ENCODE assay signal across 8 cellular contexts in genomic region chr12:29317556-29318363, GRCh38.
A peak's percentile ranks its signal among the peaks of the same experiment; 100 is the strongest.
DNase-seq lines count a peak whose midpoint lies in the region; ATAC-seq and TF ChIP-seq lines count a peak whose summit lies in the region.

No MANE protein-coding gene starts in this region.

- POLR2A ChIA-PET in activated CD8-positive, alpha-beta T cell treated with anti-CD3 and anti-CD28 coated beads, Interleukin-2, amount 10 ng/mL, durations not matched to agents 7 days and 5 days (lab: Charles Lee) = no interaction called here

- peak overlapping the region; percentile 36 for H3K9ac ChIP-seq in neural cell (ENCODE audit: low read length)

- no peak overlapping the region for H3K4me3 Mint-ChIP-seq in activated CD8-positive, alpha-beta T cell treated with anti-CD3 and anti-CD28 coated beads, Interleukin-2, amount 10 ng/mL, durations not matched to agents 7 days and 5 days

- ATAC-seq in GM21367 (IDR thresholded peaks at IDR 0.05; ENCODE audit: unreplicated experiment) (peak; percentile 100), HG03558 (IDR thresholded peaks at IDR 0.05; ENCODE audit: extremely low read depth, unreplicated experiment) (peak; percentile 99), aorta (ENCODE audit: low FRiP score) (peak; percentile 83)
- peak; percentile 100 for ATAC-seq in activated CD8-positive, alpha-beta T cell treated with anti-CD3 and anti-CD28 coated beads, Interleukin-2, amount 10 ng/mL, durations not matched to agents 7 days and 5 days

- H3F3A ChIP-seq in neural cell (ENCODE audit: insufficient read depth, low read length, poor library complexity, severe bottlenecking) = peaks cover 6% of the 10 kb centered on the region

- H2AFZ ChIP-seq in neural cell (ENCODE audit: low read depth, low read length) = no peak overlapping the region

- H3K27me3 ChIP-seq in neural cell (ENCODE audit: insufficient read depth, low read depth, low read length) = no peaks in the 10 kb centered on the region
- H3K27me3 ChIP-seq in aorta (ENCODE audit: control insufficient read depth in 1 of 2, insufficient read depth in 2 of 2, low read length in 1 of 2) = no peaks in the 10 kb centered on the region

- no peaks in the 10 kb centered on the region for H3K79me2 ChIP-seq in neural cell (replicated peaks; ENCODE audit: insufficient read depth, low read length)

- WGBS in aorta, 2 donors = 32 to 33% methylated on average over 8 of the region's 8 CpGs

- DNase-seq in DMS79 treated with DMSO at 0.1 percent for 48 hours (lab: John Stamatoyannopoulos, UW) (peak; percentile 54), NCI-H748 treated with DMSO at 0.1 percent for 48 hours (lab: John Stamatoyannopoulos, UW) (peak; percentile 2), fibroblast of gingiva (ENCODE audit: low read depth) (peak; percentile 69), aorta (no peak)
- DNase-seq in activated CD8-positive, alpha-beta T cell treated with anti-CD3 and anti-CD28 coated beads, Interleukin-2, amount 10 ng/mL, durations not matched to agents 7 days and 5 days = peak; percentile 69

- H3K9me3 Mint-ChIP-seq in activated CD8-positive, alpha-beta T cell treated with anti-CD3 and anti-CD28 coated beads, Interleukin-2, amount 10 ng/mL, durations not matched to agents 7 days and 5 days (ENCODE audit: insufficient read depth) = no peaks in the 10 kb centered on the region

- peak; percentile 99 for TF ChIP-seq RAD21 in neural cell (conservative IDR thresholded peaks at IDR 0.05)

- H3K27ac Mint-ChIP-seq in activated CD8-positive, alpha-beta T cell treated with anti-CD3 and anti-CD28 coated beads, Interleukin-2, amount 10 ng/mL, durations not matched to agents 7 days and 5 days = no peak overlapping the region

- peak; percentile 89 for TF ChIP-seq EP300 in neural cell (conservative IDR thresholded peaks at IDR 0.05; ENCODE audit: poor library complexity, severe bottlenecking)

- peaks cover 12% of the 10 kb centered on the region for H3K4me1 Mint-ChIP-seq in activated CD8-positive, alpha-beta T cell treated with anti-CD3 and anti-CD28 coated beads, Interleukin-2, amount 10 ng/mL, durations not matched to agents 7 days and 5 days (ENCODE audit: low read depth)

- peaks cover 0 to 1% of the 10 kb centered on the region in 2 donors for H3K4me1 ChIP-seq in aorta (ENCODE audit: control insufficient read depth in 1 of 2, insufficient read depth in 2 of 2, low read length in 2 of 2)

- no peaks in the 10 kb centered on the region for H4K20me1 ChIP-seq in neural cell (ENCODE audit: insufficient read depth)

- peak overlapping the region; percentile 71 for H3K4me2 ChIP-seq in neural cell (ENCODE audit: low read length)

- intact Hi-C loops in aorta (cut with DNase I) = no loop called here

- H3K9me2 ChIP-seq in neural cell (ENCODE audit: insufficient read depth, low read length) = no peaks in the 10 kb centered on the region

- no peaks in the 10 kb centered on the region for H3K27me3 Mint-ChIP-seq in activated CD8-positive, alpha-beta T cell treated with anti-CD3 and anti-CD28 coated beads, Interleukin-2, amount 10 ng/mL, durations not matched to agents 7 days and 5 days (ENCODE audit: low read depth)

- CTCF ChIA-PET in activated CD8-positive, alpha-beta T cell treated with anti-CD3 and anti-CD28 coated beads, Interleukin-2, amount 10 ng/mL, durations not matched to agents 7 days and 5 days (lab: Charles Lee) = interaction anchor here (0.6 to 3.5 kb wide), 35 partner anchors 11 to 1137 kb away, joined by 3 to 82 read pairs (median 4); no protein-coding TSS in a partner anchor

- peak overlapping the region; percentile 35 for H3K4me3 ChIP-seq in neural cell (ENCODE audit: low read length)
- H3K4me3 ChIP-seq in aorta (ENCODE audit: low read length in 2 of 2) = no peak overlapping the region

- peak; percentile 100 for TF ChIP-seq CTCF in neural cell (IDR thresholded peaks at IDR 0.05; ENCODE audit: poor library complexity, severe bottlenecking)

- H3K9me3 ChIP-seq in neural cell (ENCODE audit: low read length) (no peaks in the 10 kb centered on the region), aorta (ENCODE audit: control insufficient read depth, low read length) (no peaks in the 10 kb centered on the region)

- H3K36me3 ChIP-seq in neural cell (ENCODE audit: insufficient read depth, low read length) (no peaks in the 10 kb centered on the region), aorta (ENCODE audit: control insufficient read depth in 1 of 2, insufficient read depth in 2 of 2, low read length in 1 of 2) (no peaks in the 10 kb centered on the region)

- peak overlapping the region; percentile 73 for H3K27ac ChIP-seq in neural cell (ENCODE audit: low read length)
- no peak overlapping the region for H3K27ac ChIP-seq in aorta (ENCODE audit: low read depth in 1 of 2, low read length in 2 of 2)

- H3K36me3 Mint-ChIP-seq in activated CD8-positive, alpha-beta T cell treated with anti-CD3 and anti-CD28 coated beads, Interleukin-2, amount 10 ng/mL, durations not matched to agents 7 days and 5 days (ENCODE audit: low read depth) = peaks cover 10% of the 10 kb centered on the region

TF ChIP-seq in neural cell, 6 proteins besides CTCF, POLR2A, EP300 and RAD21:
- peak; percentile 95 for TF ChIP-seq REST (IDR thresholded peaks at IDR 0.05; ENCODE audit: borderline replicate concordance)
- peak; percentile 25 for TF ChIP-seq MXI1 (conservative IDR thresholded peaks at IDR 0.05; ENCODE audit: poor library complexity, severe bottlenecking)
- peak; percentile 96 for TF ChIP-seq POLR2AphosphoS5 (IDR thresholded peaks at IDR 0.05)
- TF ChIP-seq SMC3 (conservative IDR thresholded peaks at IDR 0.05; ENCODE audit: poor library complexity) = peak; percentile 95
- TF ChIP-seq TAF1 (IDR thresholded peaks at IDR 0.05; ENCODE audit: low read depth) = no peak
- no peak for TF ChIP-seq EZH2 (IDR thresholded peaks at IDR 0.05; ENCODE audit: borderline replicate concordance, insufficient read depth, low read length, poor library complexity, severe bottlenecking)

Comparison
In these comparisons a context has a peak if more than half of its experiments do, and no peak if none do; other contexts are left out.
1. DNase-seq: peak in DMS79 treated with DMSO at 0.1 percent for 48 hours (single experiment), NCI-H748 treated with DMSO at 0.1 percent for 48 hours (single experiment), activated CD8-positive, alpha-beta T cell treated with anti-CD3 and anti-CD28 coated beads, Interleukin-2, amount 10 ng/mL, durations not matched to agents 7 days and 5 days (single experiment) and fibroblast of gingiva (single experiment); none in aorta (0 of 2).
2. Peak in every context shown above with its lines, with median percentiles within 50 percentile points of each other: ATAC-seq.